Comparison of ENCODE assay signal across 8 cellular contexts in the genomic region with DNA sequence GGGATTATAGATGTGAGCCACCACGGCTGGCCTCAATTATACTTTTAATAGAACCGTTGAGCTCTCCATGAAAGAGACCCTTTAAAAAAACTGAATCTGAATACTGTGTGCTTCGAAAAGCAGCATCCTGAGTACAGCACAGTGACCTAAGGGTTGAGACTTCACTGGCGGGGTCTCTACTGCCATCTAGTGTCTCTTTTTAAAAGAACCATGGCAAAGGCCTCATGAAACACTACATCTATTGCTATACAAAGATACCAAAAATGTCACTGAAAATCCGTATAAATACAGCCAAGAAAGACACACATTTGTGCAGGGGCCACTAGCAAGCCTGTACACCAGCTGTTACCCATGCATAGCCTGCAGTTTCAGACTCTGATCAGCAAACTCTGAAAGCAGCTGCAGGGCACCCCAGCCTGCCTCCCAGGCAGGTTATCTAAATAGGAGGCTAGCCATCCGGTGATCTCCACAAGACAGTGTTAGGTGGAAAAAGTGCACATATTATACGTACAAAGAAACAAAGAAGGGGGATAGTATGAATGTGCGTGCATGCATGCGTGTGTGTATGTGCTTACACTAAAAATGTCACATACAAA. TPM values are rescaled to one million over a fixed set of nuclear protein-coding genes. Genes with fewer than 3 reads are reported as not detected.
DNase-seq lines count a peak whose midpoint lies in the region; ATAC-seq and TF ChIP-seq lines count a peak whose summit lies in the region.

No MANE protein-coding gene starts in this region.

- H3K9me3 Mint-ChIP-seq in CD14-positive monocyte (peaks cover 0 to 3% (median 0%) of the 10 kb centered on the region in 7 donors), endodermal cell (no peaks in the 10 kb centered on the region)

- no peak for TF ChIP-seq EP300 in transverse colon (IDR thresholded peaks at IDR 0.05; ENCODE audit: low read depth)

- H3K27ac Mint-ChIP-seq in CD14-positive monocyte: no peak overlapping the region
- H3K27ac Mint-ChIP-seq in endodermal cell: no peak overlapping the region

- no peaks in the 10 kb centered on the region for H3K27me3 Mint-ChIP-seq in CD14-positive monocyte (ENCODE audit: low read depth in 3 of 3)
- no peaks in the 10 kb centered on the region for H3K27me3 Mint-ChIP-seq in endodermal cell (ENCODE audit: insufficient read depth)

- TF ChIP-seq POLR2A in transverse colon (IDR thresholded peaks at IDR 0.05): no peak

- no peak overlapping the region for H4K5ac ChIP-seq in mesendoderm (ENCODE audit: low read length)

- H3K4ac ChIP-seq in mesendoderm (ENCODE audit: low read depth, low read length): no peak overlapping the region

- H3K27ac ChIP-seq in endodermal cell (ENCODE audit: low read depth, low read length) (no peak overlapping the region), mesendoderm (ENCODE audit: low read depth, low read length) (no peak overlapping the region), transverse colon (no peak overlapping the region)

- H2BK15ac ChIP-seq in mesendoderm (replicated peaks; ENCODE audit: low read depth): no peak overlapping the region

- no peak overlapping the region for H3K23ac ChIP-seq in mesendoderm (ENCODE audit: low read length)

- H3K4me2 ChIP-seq in mesendoderm (ENCODE audit: low read length): no peak overlapping the region

- no peak overlapping the region for H3K18ac ChIP-seq in mesendoderm (ENCODE audit: low read length)

- H3K27me3 ChIP-seq in endodermal cell (ENCODE audit: control insufficient read depth, insufficient read depth, low read length, poor library complexity, severe bottlenecking): no peaks in the 10 kb centered on the region
- no peaks in the 10 kb centered on the region for H3K27me3 ChIP-seq in mesendoderm (ENCODE audit: insufficient read depth, low read length, poor library complexity)
- H3K27me3 ChIP-seq in transverse colon: no peaks in the 10 kb centered on the region

- no peaks in the 10 kb centered on the region for H3K4me1 ChIP-seq in endodermal cell (ENCODE audit: control insufficient read depth, insufficient read depth, low read length)
- no peaks in the 10 kb centered on the region for H3K4me1 ChIP-seq in mesendoderm (ENCODE audit: control insufficient read depth, low read depth, low read length)
- peaks cover 0 to 13% (median 3%) of the 10 kb centered on the region in 4 donors for H3K4me1 ChIP-seq in transverse colon

- 32 to 70% methylated on average over 5 to 9 of the region's 9 CpGs for WGBS in endodermal cell (ENCODE audit: insufficient coverage in 1 of 2, insufficient read length in 1 of 2), 2 experiments
- no CpG with 5 or more reads among the region's 9 CpGs for WGBS in mesendoderm (ENCODE audit: extremely low coverage, insufficient coverage, low lambda C conversion rate)
- WGBS in transverse colon (ENCODE audit: low coverage in 1 of 2), 2 donors: 35 to 39% methylated on average over 9 of the region's 9 CpGs

- in situ Hi-C loops in transverse colon (cut with MboI; ENCODE audit: low pct_ligation_motif_present in 1 of 4, low pct_unique_long_range_greater_than_20kb in 1 of 4, low sequenced_read_pairs in 3 of 4): loop anchor here in 1 of 4 donors (25.0 kb wide), 1 partner anchor 339 kb away; no protein-coding TSS in a partner anchor

- DNase-seq in CD14-positive monocyte (ENCODE audit: low spot score) (no peak), NCI-H345 (lab: John Stamatoyannopoulos, UW) (peak; percentile 58), endodermal cell (peak; percentile 77), mesendoderm (peak; percentile 68), transverse colon (peak; percentile 31)

- TF ChIP-seq CTCF in CD14-positive monocyte (IDR thresholded peaks at IDR 0.05) (peak; percentile 84), WI38 (IDR thresholded peaks at IDR 0.05; ENCODE audit: low read depth, low read length) (peak; percentile 62), endodermal cell (conservative IDR thresholded peaks at IDR 0.05) (peak; percentile 89), transverse colon (IDR thresholded peaks at IDR 0.05) (peak; percentile 64 to 86 (median 76))

- intact Hi-C loops in CD14-positive monocyte (cut with micrococcal nuclease) (loop anchor here (2.0 to 5.0 kb wide), 3 partner anchors 44 to 349 kb away; a partner anchor contains a TSS), transverse colon (cut with DNase I; ENCODE audit: low total_unique reads) (loop anchor here (5.0 kb wide), 1 partner anchor 349 kb away; no protein-coding TSS in a partner anchor)

- H3K79me1 ChIP-seq in mesendoderm (ENCODE audit: low read length): peaks cover 8% of the 10 kb centered on the region

- no peak overlapping the region for H3K4me3 Mint-ChIP-seq in CD14-positive monocyte
- no peak overlapping the region for H3K4me3 Mint-ChIP-seq in endodermal cell

- H3K36me3 Mint-ChIP-seq in CD14-positive monocyte (peaks cover 47 to 69% of the 10 kb centered on the region in 2 donors), endodermal cell (ENCODE audit: low read depth) (peaks cover 73% of the 10 kb centered on the region)

- H3K9me3 ChIP-seq in endodermal cell (ENCODE audit: control insufficient read depth, low read length) (no peaks in the 10 kb centered on the region), transverse colon (no peaks in the 10 kb centered on the region)

- H3K36me3 ChIP-seq in endodermal cell (ENCODE audit: control insufficient read depth, insufficient read depth, low read length) (peaks cover 81% of the 10 kb centered on the region), mesendoderm (ENCODE audit: control insufficient read depth, insufficient read depth, low read length) (peaks cover 25% of the 10 kb centered on the region), transverse colon (peaks cover 0 to 35% (median 16%) of the 10 kb centered on the region in 4 donors)

- H3K4me1 Mint-ChIP-seq in CD14-positive monocyte (peaks cover 43% of the 10 kb centered on the region), endodermal cell (no peaks in the 10 kb centered on the region)

- no peak overlapping the region for H2BK5ac ChIP-seq in mesendoderm (ENCODE audit: low read length)

- no peaks in the 10 kb centered on the region for H3K79me2 ChIP-seq in mesendoderm (ENCODE audit: control insufficient read depth, insufficient read depth, low read length)

- H3K9ac ChIP-seq in endodermal cell (ENCODE audit: extremely low read depth, low read length, poor library complexity, severe bottlenecking) (no peak overlapping the region), mesendoderm (ENCODE audit: low read length) (no peak overlapping the region)

- no peak overlapping the region for H3K4me3 ChIP-seq in WI38 (ENCODE audit: low read depth, low read length)
- H3K4me3 ChIP-seq in endodermal cell (ENCODE audit: low read length): no peak overlapping the region
- H3K4me3 ChIP-seq in mesendoderm (ENCODE audit: low read length): no peak overlapping the region
- H3K4me3 ChIP-seq in transverse colon: no peak overlapping the region

- no peak overlapping the region for H3K56ac ChIP-seq in mesendoderm (ENCODE audit: low read length)

- no peak overlapping the region for H2AK5ac ChIP-seq in mesendoderm (ENCODE audit: low read length)

- no peak overlapping the region for H2BK120ac ChIP-seq in mesendoderm (ENCODE audit: low read depth, low read length)

- ATAC-seq in GM21576 (IDR thresholded peaks at IDR 0.05; ENCODE audit: unreplicated experiment): peak; percentile 43
- ATAC-seq in GM18873 (IDR thresholded peaks at IDR 0.05; ENCODE audit: low FRiP score, unreplicated experiment): no peak

- no peak overlapping the region for H4K8ac ChIP-seq in mesendoderm (ENCODE audit: low read depth, low read length)

RNA-seq across cellular contexts. Expression of a gene that starts 35.3 kb away (rescaled TPM):
- 100 to 1,000 TPM; 106 to 112 TPM for polyA plus RNA-seq in CD14-positive monocyte
- total RNA-seq in endodermal cell (100 to 1,000 TPM; 113 to 118 TPM), transverse colon (100 to 1,000 TPM in 1 of 4 donors, 10 to 100 TPM in 3; 59.9 to 323 (median 84.6) TPM)
- polyA plus RNA-seq in endodermal cell (2013, experiment 1 of 2): 54.9 TPM
- polyA plus RNA-seq in endodermal cell (2013, experiment 2 of 2): 52.0 TPM
- 77.9 TPM for polyA plus RNA-seq in mesendoderm (2013, experiment 1 of 2)
- polyA plus RNA-seq in mesendoderm (2013, experiment 2 of 2): 88.4 TPM

RNA-seq across cellular contexts. Expression of a gene that starts 35.4 kb away (rescaled TPM):
- polyA plus RNA-seq in CD14-positive monocyte: not detected
- total RNA-seq in endodermal cell (1 to 10 TPM; 1.3 to 1.8 TPM), transverse colon (under 1 TPM in 2 of 4 donors, not detected in 2; 0.48 to 0.55 TPM)
- 1.8 TPM for polyA plus RNA-seq in endodermal cell (2013, experiment 1 of 2)
- 1.5 TPM for polyA plus RNA-seq in endodermal cell (2013, experiment 2 of 2)
- 0.20 TPM for polyA plus RNA-seq in mesendoderm (2013, experiment 1 of 2)
- 0.28 TPM for polyA plus RNA-seq in mesendoderm (2013, experiment 2 of 2)

RNA-seq across cellular contexts. Expression of a gene that starts 49.5 kb away (rescaled TPM):
- 10 to 100 TPM; 10.3 to 13.9 TPM for polyA plus RNA-seq in CD14-positive monocyte
- total RNA-seq in endodermal cell: 10 to 100 TPM; 34.5 to 39.5 TPM
- polyA plus RNA-seq in endodermal cell (2013, experiment 1 of 2): 25.9 TPM
- polyA plus RNA-seq in endodermal cell (2013, experiment 2 of 2): 24.1 TPM
- polyA plus RNA-seq in mesendoderm (2013, experiment 1 of 2): 14.4 TPM
- polyA plus RNA-seq in mesendoderm (2013, experiment 2 of 2): 14.8 TPM
- total RNA-seq in transverse colon: 10 to 100 TPM; 26.2 to 90.5 (median 37.4) TPM

RNA-seq across cellular contexts. Expression of a gene that starts 54.7 kb away (rescaled TPM):
- 10 to 100 TPM in 1 of 2 donors, 1 to 10 TPM in 1; 8.9 to 12.0 TPM for polyA plus RNA-seq in CD14-positive monocyte
- total RNA-seq in endodermal cell (1 to 10 TPM; 3.2 to 4.3 TPM), transverse colon (not detected)
- polyA plus RNA-seq in endodermal cell (2013, experiment 1 of 2): 1.6 TPM
- 0.95 TPM for polyA plus RNA-seq in endodermal cell (2013, experiment 2 of 2)
- polyA plus RNA-seq in mesendoderm (2013, experiment 1 of 2): 7.8 TPM
- polyA plus RNA-seq in mesendoderm (2013, experiment 2 of 2): 8.5 TPM
